ENCODE assay signal across 24 cellular contexts in the genomic region with DNA sequence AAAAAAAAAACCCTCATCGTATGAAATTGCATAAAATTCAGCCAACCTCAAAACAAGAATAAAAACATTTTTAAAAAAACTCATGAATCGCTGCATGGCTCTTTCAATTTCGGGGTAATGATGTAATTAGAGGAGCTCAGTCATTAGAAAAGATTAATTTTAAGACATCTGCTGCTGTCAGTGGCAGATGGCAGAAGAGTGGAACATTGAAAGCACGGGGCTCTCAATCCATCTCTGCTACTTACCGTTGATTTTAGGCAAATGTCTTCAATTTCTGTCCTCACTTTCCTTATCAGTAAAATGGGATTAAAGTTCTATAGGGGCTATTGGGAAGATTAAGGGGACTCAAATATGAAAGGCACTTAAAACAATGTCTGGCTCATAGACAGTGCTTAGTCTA.
"Had no signal": no experiment of that assay in that cellular context is flagged by ENCODE, and none has a peak within 500 bp of the region (broad histone marks: within the 10 kb centered on the region; RNA-seq: fewer than 3 reads in every experiment).

No MANE protein-coding gene starts in this region.

- H3K4me1 Mint-ChIP-seq: activated B cell treated with CpG ODN at 0.5 μM for 24 hours; stimulated activated effector memory CD8-positive, alpha-beta T cell treated with anti-CD3 and anti-CD28 coated beads, Interleukin-12 subunit alpha, Interleukin-12 subunit beta, amount 100 ng/mL, for 72 hours had no signal

- H3K36me3 ChIP-seq: cardiac muscle cell, gastroesophageal sphincter, heart left ventricle, tibial nerve had no signal

- H3K4me3 ChIP-seq: cardiac muscle cell, gastroesophageal sphincter, heart left ventricle, mucosa of descending colon, tibial nerve had no signal

- H3K9me3 ChIP-seq: gastroesophageal sphincter, heart left ventricle, mucosa of descending colon, tibial nerve had no signal

- H3K36me3 Mint-ChIP-seq: activated naive CD8-positive, alpha-beta T cell treated with anti-CD3 and anti-CD28 coated beads, Interleukin-2, amount 10 ng/mL, durations not matched to agents 7 days and 5 days; naive B cell; stimulated activated effector memory CD8-positive, alpha-beta T cell treated with anti-CD3 and anti-CD28 coated beads, Interleukin-12 subunit alpha, Interleukin-12 subunit beta, amount 100 ng/mL, for 72 hours had no signal

- H3K9me3 Mint-ChIP-seq: activated B cell treated with CpG ODN at 0.5 μM for 24 hours; activated naive CD4-positive, alpha-beta T cell treated with anti-CD3 and anti-CD28 coated beads for 36 hours; activated naive CD8-positive, alpha-beta T cell treated with anti-CD3 and anti-CD28 coated beads, Interleukin-2, amount 10 ng/mL, durations not matched to agents 7 days and 5 days; endodermal cell; stimulated activated effector memory CD8-positive, alpha-beta T cell treated with anti-CD3 and anti-CD28 coated beads, Interleukin-12 subunit alpha, Interleukin-12 subunit beta, amount 100 ng/mL, for 72 hours; stimulated activated naive CD8-positive, alpha-beta T cell treated with anti-CD3 and anti-CD28 coated beads, Interleukin-15, amount 100 ng/mL, for 72 hours had no signal

- H3K4me3 Mint-ChIP-seq: activated B cell treated with CpG ODN at 0.5 μM for 24 hours; activated naive CD4-positive, alpha-beta T cell treated with anti-CD3 and anti-CD28 coated beads for 36 hours; activated naive CD8-positive, alpha-beta T cell treated with anti-CD3 and anti-CD28 coated beads, Interleukin-2, amount 10 ng/mL, durations not matched to agents 7 days and 5 days; endodermal cell; stimulated activated effector memory CD8-positive, alpha-beta T cell treated with anti-CD3 and anti-CD28 coated beads, Interleukin-12 subunit alpha, Interleukin-12 subunit beta, amount 100 ng/mL, for 72 hours; stimulated activated naive CD8-positive, alpha-beta T cell treated with anti-CD3 and anti-CD28 coated beads, Interleukin-15, amount 100 ng/mL, for 72 hours had no signal

- H3K27ac Mint-ChIP-seq: activated B cell treated with CpG ODN at 0.5 μM for 24 hours; activated naive CD4-positive, alpha-beta T cell treated with anti-CD3 and anti-CD28 coated beads for 36 hours; activated naive CD8-positive, alpha-beta T cell treated with anti-CD3 and anti-CD28 coated beads, Interleukin-2, amount 10 ng/mL, durations not matched to agents 7 days and 5 days; endodermal cell; naive B cell; stimulated activated effector memory CD8-positive, alpha-beta T cell treated with anti-CD3 and anti-CD28 coated beads, Interleukin-12 subunit alpha, Interleukin-12 subunit beta, amount 100 ng/mL, for 72 hours; stimulated activated naive CD8-positive, alpha-beta T cell treated with anti-CD3 and anti-CD28 coated beads, Interleukin-15, amount 100 ng/mL, for 72 hours had no signal

- ATAC-seq: gastroesophageal sphincter; heart left ventricle; left cardiac atrium; mucosa of descending colon; sciatic nerve; stimulated activated effector memory CD8-positive, alpha-beta T cell treated with anti-CD3 and anti-CD28 coated beads, Interleukin-12 subunit alpha, Interleukin-12 subunit beta, amount 100 ng/mL, for 72 hours; stimulated activated naive CD8-positive, alpha-beta T cell treated with anti-CD3 and anti-CD28 coated beads, Interleukin-15, amount 100 ng/mL, for 72 hours had no signal

- H3K4me1 ChIP-seq: gastroesophageal sphincter, heart left ventricle, tibial nerve had no signal

- H3K27me3 ChIP-seq: cardiac muscle cell, tibial nerve had no signal

- DNase-seq: activated B cell treated with CpG ODN at 0.5 μM for 24 hours; activated CD4-positive, alpha-beta T cell treated with anti-CD3 and anti-CD28 coated beads for 4 hours; activated CD4-positive, alpha-beta T cell treated with anti-CD3 and anti-CD28 coated beads, Interleukin-2, amount 50 U/mL, for 48 hours; activated effector memory CD4-positive, alpha-beta T cell treated with Interleukin-2 at 50 U/mL for 16 hours; activated naive CD4-positive, alpha-beta T cell treated with anti-CD3 and anti-CD28 coated beads for 36 hours; activated naive CD8-positive, alpha-beta T cell treated with anti-CD3 and anti-CD28 coated beads, Interleukin-2, amount 10 ng/mL, durations not matched to agents 7 days and 5 days; activated T-cell treated with anti-CD3 and anti-CD28 coated beads, Interleukin-2, amount 50 U/mL, for 48 hours; amniotic stem cell; cortex of kidney; endodermal cell; heart left ventricle; left cardiac atrium; mesendoderm; mucosa of descending colon; naive B cell; nucleus accumbens; small intestine; stimulated activated CD4-positive, alpha-beta T cell treated with anti-CD3 and anti-CD28 coated beads, Interleukin-2, amount 100 ng/mL, for 24 hours; stimulated activated naive CD8-positive, alpha-beta T cell treated with anti-CD3 and anti-CD28 coated beads, Interleukin-15, amount 100 ng/mL, for 72 hours had no signal

- H3K27ac ChIP-seq: cardiac muscle cell, gastroesophageal sphincter, heart left ventricle, tibial nerve had no signal
